In genomic region chr20:37729452-37729851, GRCh38 we compare ENCODE assay signal across 19 cellular contexts. TPM values are rescaled to one million over a fixed set of nuclear protein-coding genes. Genes with fewer than 3 reads are reported as not detected.
DNase-seq lines count a peak whose midpoint lies in the region; ATAC-seq and TF ChIP-seq lines count a peak whose summit lies in the region.
"Had no signal": no experiment of that assay in that cellular context is flagged by ENCODE, and none has a peak within 500 bp of the region (broad histone marks: within the 10 kb centered on the region; RNA-seq: fewer than 3 reads in every experiment).

No MANE protein-coding gene starts in this region.

- H3K27me3 ChIP-seq in heart right ventricle, result no peaks in the 10 kb centered on the region
- no peaks in the 10 kb centered on the region for H3K27me3 ChIP-seq in gastroesophageal sphincter
- H3K27me3 ChIP-seq in gastrocnemius medialis, result no peaks in the 10 kb centered on the region

- intact Hi-C loops in heart right ventricle (cut with DNase I), result no loop called here
- intact Hi-C loops in left ventricle myocardium superior (cut with micrococcal nuclease), result no loop called here
- intact Hi-C loops in gastrocnemius medialis (cut with DNase I; ENCODE audit: low total_unique reads), result loop anchor here (5.0 kb wide), 1 partner anchor 53 kb away; no protein-coding TSS in a partner anchor

- TF ChIP-seq POLR2A in gastroesophageal sphincter (IDR thresholded peaks at IDR 0.05) (no peak), gastrocnemius medialis (IDR thresholded peaks at IDR 0.05) (no peak)

- TF ChIP-seq CTCF in heart right ventricle (IDR thresholded peaks at IDR 0.05) (no peak), gastroesophageal sphincter (IDR thresholded peaks at IDR 0.05) (no peak), gastrocnemius medialis (IDR thresholded peaks at IDR 0.05 in 4 of 5, conservative IDR thresholded peaks at IDR 0.05 in 1 of 5) (no peak)

- H3K4me3 ChIP-seq in heart right ventricle (no peak overlapping the region), gastroesophageal sphincter (no peak overlapping the region), gastrocnemius medialis (no peak overlapping the region)

- DNase-seq in heart right ventricle, result no peak
- DNase-seq in left ventricle myocardium superior, result no peak
- peak; percentile 68 for DNase-seq in NCI-H82 (lab: John Stamatoyannopoulos, UW)
- DNase-seq in gastrocnemius medialis, result no peak
- no peak for DNase-seq in OCI-M1 (lab: John Stamatoyannopoulos, UW)
- DNase-seq: ACHN; activated CD4-positive, alpha-beta T cell treated with anti-CD3 and anti-CD28 coated beads, Interleukin-2, amount 50 U/mL, for 48 hours; activated naive CD4-positive, alpha-beta T cell treated with Interleukin-2 at 50 U/mL for 16 hours; amygdala; GF-D8; MM.1S; NCI-H1694; NCI-H510A; nephron progenitor cell; SHP77 treated with DMSO at 0.1 percent for 48 hours; WERI-Rb-1 had no signal

- in situ Hi-C loops in gastrocnemius medialis (cut with MboI; ENCODE audit: low sequenced_read_pairs in 4 of 4), result no loop called here

- no peak for TF ChIP-seq EP300 in gastroesophageal sphincter (IDR thresholded peaks at IDR 0.05)

- peaks cover 0 to 18% (median 0%) of the 10 kb centered on the region in 9 donors for H3K36me3 ChIP-seq in heart right ventricle
- peaks cover 0 to 10% of the 10 kb centered on the region in 2 donors for H3K36me3 ChIP-seq in gastroesophageal sphincter
- H3K36me3 ChIP-seq in gastrocnemius medialis, result peaks cover 0 to 8% of the 10 kb centered on the region in 2 donors

- H3K9me3 ChIP-seq in heart right ventricle (no peaks in the 10 kb centered on the region), gastroesophageal sphincter (no peaks in the 10 kb centered on the region), gastrocnemius medialis (no peaks in the 10 kb centered on the region)

- H3K27ac ChIP-seq in heart right ventricle (peak overlapping the region in 6 of 10 donors; percentile 2 to 74 (median 64)), gastroesophageal sphincter (peak overlapping the region; percentile 52 to 63 (median 56)), gastrocnemius medialis (peak overlapping the region in 3 of 4 donors; percentile 35 to 80 (median 60))
- H3K27ac ChIP-seq: WERI-Rb-1 had no signal

- 40 to 50% methylated on average over 4 of the region's 4 CpGs for WGBS in heart right ventricle, 2 donors
- WGBS in gastroesophageal sphincter (ENCODE audit: low coverage in 1 of 2), 2 donors, result 14 to 25% methylated on average over 2 to 4 of the region's 4 CpGs

- no peak for ATAC-seq in heart right ventricle
- ATAC-seq in left ventricle myocardium superior, result no peak
- no peak for ATAC-seq in gastroesophageal sphincter
- no peak for ATAC-seq in gastrocnemius medialis
- no peak for ATAC-seq in GM18517 (IDR thresholded peaks at IDR 0.05; ENCODE audit: unreplicated experiment)
- no peak for ATAC-seq in GM21576 (IDR thresholded peaks at IDR 0.05; ENCODE audit: unreplicated experiment)

- peaks cover 0 to 64% (median 48%) of the 10 kb centered on the region in 9 donors for H3K4me1 ChIP-seq in heart right ventricle
- H3K4me1 ChIP-seq in gastroesophageal sphincter, result peaks cover 9 to 61% (median 17%) of the 10 kb centered on the region in 3 donors
- H3K4me1 ChIP-seq in gastrocnemius medialis, result peaks cover 63 to 65% of the 10 kb centered on the region in 2 donors

RNA-seq across cellular contexts. Expression of gene CTNNBL1, which starts 35.6 kb away (rescaled TPM):
- total RNA-seq in heart right ventricle, result 10 to 100 TPM; 43.2 to 62.2 (median 52.0) TPM
- 100 to 1,000 TPM in 1 of 2 donors, 10 to 100 TPM in 1; 42.2 to 104 TPM for polyA plus RNA-seq in heart right ventricle
- total RNA-seq in left ventricle myocardium superior, result 63.4 TPM
- total RNA-seq in gastroesophageal sphincter, result 10 to 100 TPM; 43.8 to 58.4 (median 47.1) TPM
- 10 to 100 TPM; 23.1 to 35.4 (median 30.3) TPM for total RNA-seq in gastrocnemius medialis
